In the genomic region with DNA sequence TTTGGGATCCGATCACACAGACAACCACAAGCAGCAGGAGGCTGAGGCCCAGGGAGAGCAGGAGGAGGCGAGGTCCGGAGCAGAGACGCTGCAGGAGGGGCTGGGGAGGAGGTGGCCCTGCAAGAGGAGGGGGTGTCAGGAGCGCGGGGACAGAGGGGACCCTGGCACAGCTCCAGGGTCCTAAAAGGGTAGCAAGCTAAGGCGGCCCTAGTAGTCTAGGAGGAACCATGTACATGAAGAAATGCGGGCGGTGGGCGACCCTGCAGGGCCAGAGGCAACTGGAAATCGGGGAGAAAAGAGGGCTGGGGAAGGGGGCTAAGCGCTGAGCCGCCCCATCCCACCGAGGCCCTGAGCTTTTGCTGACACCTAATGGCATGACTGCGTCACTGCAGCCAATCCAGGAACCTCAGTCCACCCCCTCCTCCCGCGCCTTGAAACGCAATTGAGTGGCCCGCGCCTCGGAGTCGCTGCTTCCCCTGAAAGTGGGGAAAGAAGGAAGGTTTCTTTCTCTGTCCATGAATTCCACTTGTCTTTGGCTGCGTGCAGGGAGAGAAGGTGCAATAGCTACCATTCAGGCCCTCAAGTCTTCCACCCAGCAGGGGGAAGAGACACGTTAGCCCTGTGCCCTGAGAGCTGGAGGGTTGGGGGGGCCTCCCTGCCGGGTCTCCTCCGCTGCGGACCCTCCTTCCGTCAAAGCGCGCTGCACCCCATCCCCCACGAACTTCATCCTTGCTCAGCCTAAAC, we compare ENCODE assay signal across 8 cellular contexts. TPM values are rescaled to one million over a fixed set of nuclear protein-coding genes. Genes with fewer than 3 reads are reported as not detected.
DNase-seq lines count a peak whose midpoint lies in the region; TF ChIP-seq lines count a peak whose summit lies in the region.

No MANE protein-coding gene starts in this region.

- no peak overlapping the region for H3K27ac Mint-ChIP-seq in dendritic cell treated with granulocyte-macrophage colony-stimulating factor and Interleukin-4, amounts not matched to agents 40 ng/mL and 50 ng/mL, for 4 days

- H3K27me3 ChIP-seq in liver (ENCODE audit: control insufficient read depth in 4 of 4, insufficient read depth in 4 of 4, low read length in 3 of 4) = no peaks in the 10 kb centered on the region

- intact Hi-C loops in dendritic cell treated with granulocyte-macrophage colony-stimulating factor and Interleukin-4, amounts not matched to agents 40 ng/mL and 50 ng/mL, for 4 days (cut with micrococcal nuclease) = loop anchor here (2.0 kb wide), 1 partner anchor 131 kb away; no protein-coding TSS in a partner anchor

- H3K27ac ChIP-seq in liver (ENCODE audit: low read depth in 1 of 2, low read length in 2 of 2) = peak overlapping the region; percentile 92 to 96

- WGBS in liver = 2% methylated on average over 31 of the region's 31 CpGs

- H3K4me1 ChIP-seq in liver (ENCODE audit: control insufficient read depth in 4 of 4, insufficient read depth in 4 of 4, low read length in 3 of 4) = peaks cover 5 to 48% (median 28%) of the 10 kb centered on the region in 4 donors

- peak overlapping the region; percentile 77 to 78 for H3K9ac ChIP-seq in liver (ENCODE audit: low read depth in 1 of 2, low read length in 2 of 2)

- H3K4me3 Mint-ChIP-seq in dendritic cell treated with granulocyte-macrophage colony-stimulating factor and Interleukin-4, amounts not matched to agents 40 ng/mL and 50 ng/mL, for 4 days = peak overlapping the region; percentile 52

- peaks cover 0 to 14% (median 0%) of the 10 kb centered on the region in 4 donors for H3K36me3 ChIP-seq in liver (ENCODE audit: control insufficient read depth in 4 of 4, insufficient read depth in 3 of 4, low read depth in 1 of 4, low read length in 3 of 4)

- no peaks in the 10 kb centered on the region for H3K9me3 ChIP-seq in liver (ENCODE audit: control insufficient read depth in 4 of 4, low read length in 3 of 4)

- peak; percentile 78 to 83 for TF ChIP-seq RAD21 in liver (IDR thresholded peaks at IDR 0.05)

- H3K4me3 ChIP-seq in liver (ENCODE audit: low read depth in 1 of 3, low read length in 3 of 3) = peak overlapping the region; percentile 81 to 91 (median 88)

- H3K36me3 Mint-ChIP-seq in dendritic cell treated with granulocyte-macrophage colony-stimulating factor and Interleukin-4, amounts not matched to agents 40 ng/mL and 50 ng/mL, for 4 days (ENCODE audit: low read depth) = no peaks in the 10 kb centered on the region

- peaks cover 14% of the 10 kb centered on the region for H3K27me3 Mint-ChIP-seq in dendritic cell treated with granulocyte-macrophage colony-stimulating factor and Interleukin-4, amounts not matched to agents 40 ng/mL and 50 ng/mL, for 4 days

- peak; percentile 77 for TF ChIP-seq CTCF in liver (IDR thresholded peaks at IDR 0.05; ENCODE audit: low read depth, low read length, missing input control)

- no peaks in the 10 kb centered on the region for H3K9me3 Mint-ChIP-seq in dendritic cell treated with granulocyte-macrophage colony-stimulating factor and Interleukin-4, amounts not matched to agents 40 ng/mL and 50 ng/mL, for 4 days

- DNase-seq in SKM-1 treated with dmso at 0.1 percent for 144 hours (lab: John Stamatoyannopoulos, UW; ENCODE audit: unreplicated experiment) = peak; percentile 33
- DNase-seq in SKM-1 (lab: John Stamatoyannopoulos, UW; ENCODE audit: unreplicated experiment) = no peak
- peak; percentile 75 for DNase-seq in NCI-H345 (lab: John Stamatoyannopoulos, UW)
- DNase-seq in activated CD4-positive, alpha-beta T cell treated with anti-CD3 and anti-CD28 coated beads, Interleukin-2, amount 50 U/mL, for 24 hours (ENCODE audit: low read depth in 1 of 2, low spot score in 1 of 2) = peak; percentile 43 to 46
- DNase-seq in stimulated activated CD4-positive, alpha-beta T cell treated with anti-CD3 and anti-CD28 coated beads, Interleukin-2, amount 100 ng/mL, for 4 hours (ENCODE audit: low read depth) = peak; percentile 56
- DNase-seq in GOT3 (lab: John Stamatoyannopoulos, UW) = no peak

- peaks cover 8% of the 10 kb centered on the region for H3K4me1 Mint-ChIP-seq in dendritic cell treated with granulocyte-macrophage colony-stimulating factor and Interleukin-4, amounts not matched to agents 40 ng/mL and 50 ng/mL, for 4 days (ENCODE audit: low read depth)

TF ChIP-seq in liver, 16 proteins besides CTCF, POLR2A, EP300 and RAD21:
- TF ChIP-seq, protein P1, sequence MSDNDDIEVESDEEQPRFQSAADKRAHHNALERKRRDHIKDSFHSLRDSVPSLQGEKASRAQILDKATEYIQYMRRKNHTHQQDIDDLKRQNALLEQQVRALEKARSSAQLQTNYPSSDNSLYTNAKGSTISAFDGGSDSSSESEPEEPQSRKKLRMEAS (IDR thresholded peaks at IDR 0.05) = no peak
- no peak for TF ChIP-seq SP1 (IDR thresholded peaks at IDR 0.05)
- TF ChIP-seq REST (IDR thresholded peaks at IDR 0.05) = no peak
- TF ChIP-seq NR2F2 (IDR thresholded peaks at IDR 0.05) = no peak
- no peak for TF ChIP-seq FOXA2 (IDR thresholded peaks at IDR 0.05)
- TF ChIP-seq, protein P2, sequence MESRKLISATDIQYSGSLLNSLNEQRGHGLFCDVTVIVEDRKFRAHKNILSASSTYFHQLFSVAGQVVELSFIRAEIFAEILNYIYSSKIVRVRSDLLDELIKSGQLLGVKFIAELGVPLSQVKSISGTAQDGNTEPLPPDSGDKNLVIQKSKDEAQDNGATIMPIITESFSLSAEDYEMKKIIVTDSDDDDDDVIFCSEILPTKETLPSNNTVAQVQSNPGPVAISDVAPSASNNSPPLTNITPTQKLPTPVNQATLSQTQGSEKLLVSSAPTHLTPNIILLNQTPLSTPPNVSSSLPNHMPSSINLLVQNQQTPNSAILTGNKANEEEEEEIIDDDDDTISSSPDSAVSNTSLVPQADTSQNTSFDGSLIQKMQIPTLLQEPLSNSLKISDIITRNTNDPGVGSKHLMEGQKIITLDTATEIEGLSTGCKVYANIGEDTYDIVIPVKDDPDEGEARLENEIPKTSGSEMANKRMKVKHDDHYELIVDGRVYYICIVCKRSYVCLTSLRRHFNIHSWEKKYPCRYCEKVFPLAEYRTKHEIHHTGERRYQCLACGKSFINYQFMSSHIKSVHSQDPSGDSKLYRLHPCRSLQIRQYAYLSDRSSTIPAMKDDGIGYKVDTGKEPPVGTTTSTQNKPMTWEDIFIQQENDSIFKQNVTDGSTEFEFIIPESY (IDR thresholded peaks at IDR 0.05) = no peak
- TF ChIP-seq TAF1 (conservative IDR thresholded peaks at IDR 0.05) = no peak
- TF ChIP-seq RXRA (IDR thresholded peaks at IDR 0.05) = no peak
- no peak for TF ChIP-seq ATF3 (IDR thresholded peaks at IDR 0.05)
- TF ChIP-seq FOXA1 (IDR thresholded peaks at IDR 0.05) = no peak
- TF ChIP-seq EGR1 (IDR thresholded peaks at IDR 0.05; ENCODE audit: low read depth in 2 of 2) = no peak
- no peak for TF ChIP-seq YY1 (IDR thresholded peaks at IDR 0.05)
- no peak for TF ChIP-seq GABPA (IDR thresholded peaks at IDR 0.05 in 1 of 2, conservative IDR thresholded peaks at IDR 0.05 in 1 of 2)
- no peak for TF ChIP-seq JUND (IDR thresholded peaks at IDR 0.05)
- TF ChIP-seq HNF4G (IDR thresholded peaks at IDR 0.05) = no peak

RNA-seq across cellular contexts. Expression of gene ASGR1, which starts 1.8 kb away (rescaled TPM):
- 100 to 1,000 TPM; 127 to 401 TPM for total RNA-seq in liver
- polyA plus RNA-seq in liver = 100 to 1,000 TPM; 541 to 728 TPM

RNA-seq across cellular contexts. Expression of gene DLG4, which starts 42.3 kb away (rescaled TPM):
- 1 to 10 TPM; 2.1 to 5.7 TPM for total RNA-seq in liver
- 1 to 10 TPM in 1 of 2 donors, under 1 TPM in 1; 0.40 to 1.6 TPM for polyA plus RNA-seq in liver

RNA-seq across cellular contexts. Expression of gene ACADVL, which starts 42.4 kb away (rescaled TPM):
- 1,000 to 10,000 TPM in 1 of 2 donors, 100 to 1,000 TPM in 1; 185 to 1,110 TPM for total RNA-seq in liver
- 1,000 to 10,000 TPM; 1,107 to 1,301 TPM for polyA plus RNA-seq in liver

RNA-seq across cellular contexts. Expression of gene DVL2, which starts 56.9 kb away (rescaled TPM):
- total RNA-seq in liver = 10 to 100 TPM; 16.7 to 24.5 TPM
- 1 to 10 TPM; 3.4 to 5.9 TPM for polyA plus RNA-seq in liver

Comparison
In these comparisons a context has a peak if more than half of its experiments do, and no peak if none do; other contexts are left out.
1. DNase-seq: peak in SKM-1 treated with dmso at 0.1 percent for 144 hours (single experiment), NCI-H345 (single experiment), activated CD4-positive, alpha-beta T cell treated with anti-CD3 and anti-CD28 coated beads, Interleukin-2, amount 50 U/mL, for 24 hours (2 of 2) and stimulated activated CD4-positive, alpha-beta T cell treated with anti-CD3 and anti-CD28 coated beads, Interleukin-2, amount 100 ng/mL, for 4 hours (single experiment); none in SKM-1 (single experiment) and GOT3 (single experiment).